ENCODE assay signal across 8 cellular contexts in genomic region chr22:23856721-23857605, GRCh38. TPM values are rescaled to one million over a fixed set of nuclear protein-coding genes. Genes with fewer than 3 reads are reported as not detected.
DNase-seq lines count a peak whose midpoint lies in the region; ATAC-seq and TF ChIP-seq lines count a peak whose summit lies in the region.

No MANE protein-coding gene starts in this region.

- intact Hi-C loops in thyroid gland (cut with DNase I): no loop called here

- H3K27ac ChIP-seq in SJCRH30 (no peak overlapping the region), ectodermal cell (ENCODE audit: insufficient read depth, low read depth, low read length, poor library complexity, severe bottlenecking) (peak overlapping the region; percentile 74), thyroid gland (peak overlapping the region; percentile 91 to 95 (median 93))

- H3K4me3 ChIP-seq in SJCRH30: peak overlapping the region; percentile 55
- H3K4me3 ChIP-seq in ectodermal cell (ENCODE audit: insufficient read depth, low read depth, low read length): peak overlapping the region; percentile 94
- peak overlapping the region; percentile 47 to 57 (median 47) for H3K4me3 ChIP-seq in thyroid gland (replicated peaks in 1 of 3)

- DNase-seq in DMS53 treated with DMSO at 0.1 percent for 48 hours (lab: John Stamatoyannopoulos, UW; ENCODE audit: unreplicated experiment) (peak; percentile 32), SJCRH30 (no peak), medulla oblongata (ENCODE audit: extremely low spot score) (peak; percentile 38), thyroid gland (peak; percentile 61), NCI-H1694 (lab: John Stamatoyannopoulos, UW) (no peak)

- TF ChIP-seq POLR2A in thyroid gland (IDR thresholded peaks at IDR 0.05): peak in 1 of 2 donors; percentile 15

- peak; percentile 41 for ATAC-seq in GM19324 (IDR thresholded peaks at IDR 0.05; ENCODE audit: low FRiP score, unreplicated experiment)
- peak; percentile 50 for ATAC-seq in HG03432 (IDR thresholded peaks at IDR 0.05; ENCODE audit: unreplicated experiment)

- H3K4me1 ChIP-seq in SJCRH30 (peaks cover 10% of the 10 kb centered on the region), ectodermal cell (ENCODE audit: control insufficient read depth, insufficient read depth, low read length) (peaks cover 4% of the 10 kb centered on the region), thyroid gland (peaks cover 12 to 14% of the 10 kb centered on the region in 2 donors)

- H3K27me3 ChIP-seq in SJCRH30: no peaks in the 10 kb centered on the region
- peaks cover 11% of the 10 kb centered on the region for H3K27me3 ChIP-seq in ectodermal cell (ENCODE audit: control insufficient read depth, insufficient read depth, low read length, poor library complexity, severe bottlenecking)
- no peaks in the 10 kb centered on the region for H3K27me3 ChIP-seq in thyroid gland

- H3K36me3 ChIP-seq in SJCRH30 (no peaks in the 10 kb centered on the region), ectodermal cell (ENCODE audit: control insufficient read depth, insufficient read depth, low read length) (no peaks in the 10 kb centered on the region), thyroid gland (no peaks in the 10 kb centered on the region)

- TF ChIP-seq CTCF in thyroid gland (IDR thresholded peaks at IDR 0.05): peak in 1 of 6 experiments; percentile 14

- WGBS in ectodermal cell, 2 experiments: 2% methylated on average over 54 of the region's 58 CpGs
- WGBS in thyroid gland, 2 donors: 8 to 28% methylated on average over 15 to 16 of the region's 58 CpGs

- H3K9me3 ChIP-seq in SJCRH30 (replicated peaks) (no peaks in the 10 kb centered on the region), ectodermal cell (ENCODE audit: control insufficient read depth, low read length) (no peaks in the 10 kb centered on the region), thyroid gland (no peaks in the 10 kb centered on the region)

RNA-seq across cellular contexts. Expression of gene SLC2A11, which starts 0.7 kb away (rescaled TPM):
- 0.51 and 1.9 TPM in 2 replicates for total RNA-seq in SJCRH30 (2014; rRNA removed; shearing (Covaris generic))
- 22.2 TPM for polyA plus RNA-seq in ectodermal cell (2013, experiment 1 of 4)
- 22.9 TPM for polyA plus RNA-seq in ectodermal cell (2013, experiment 2 of 4)
- polyA plus RNA-seq in ectodermal cell (2013, experiment 3 of 4): 10.7 TPM
- 15.8 TPM for polyA plus RNA-seq in ectodermal cell (2013, experiment 4 of 4)
- total RNA-seq in thyroid gland: 10 to 100 TPM; 17.5 to 30.0 (median 24.3) TPM

RNA-seq across cellular contexts. Expression of gene DERL3, which starts 18.2 kb away (rescaled TPM):
- total RNA-seq in SJCRH30 (2014; rRNA removed; shearing (Covaris generic)): not detected in 2 replicates
- 9.1 TPM for polyA plus RNA-seq in ectodermal cell (2013, experiment 1 of 4)
- polyA plus RNA-seq in ectodermal cell (2013, experiment 2 of 4): 7.7 TPM
- 6.6 TPM for polyA plus RNA-seq in ectodermal cell (2013, experiment 3 of 4)
- polyA plus RNA-seq in ectodermal cell (2013, experiment 4 of 4): 6.2 TPM
- 10 to 100 TPM in 1 of 4 donors, 1 to 10 TPM in 3; 1.6 to 15.9 (median 4.1) TPM for total RNA-seq in thyroid gland

RNA-seq across cellular contexts. Expression of gene MIF, which starts 37.2 kb away (rescaled TPM):
- 270 and 350 TPM in 2 replicates for total RNA-seq in SJCRH30 (2014; rRNA removed; shearing (Covaris generic))
- polyA plus RNA-seq in ectodermal cell (2013, experiment 1 of 4): 704 TPM
- 622 TPM for polyA plus RNA-seq in ectodermal cell (2013, experiment 2 of 4)
- polyA plus RNA-seq in ectodermal cell (2013, experiment 3 of 4): 769 TPM
- 761 TPM for polyA plus RNA-seq in ectodermal cell (2013, experiment 4 of 4)
- 100 to 1,000 TPM; 342 to 807 (median 472) TPM for total RNA-seq in thyroid gland

Comparison
In these comparisons a context has a peak if more than half of its experiments do, and no peak if none do; other contexts are left out.
1. DNase-seq: peak in DMS53 treated with DMSO at 0.1 percent for 48 hours (single experiment), medulla oblongata (single experiment) and thyroid gland (2 of 2); none in SJCRH30 (0 of 2) and NCI-H1694 (single experiment).
2. Peak in every context shown above with its lines, with median percentiles within 50 percentile points of each other: H3K4me3 ChIP-seq.